Comparison of ENCODE assay signal across 2 cellular contexts in the genomic region with DNA sequence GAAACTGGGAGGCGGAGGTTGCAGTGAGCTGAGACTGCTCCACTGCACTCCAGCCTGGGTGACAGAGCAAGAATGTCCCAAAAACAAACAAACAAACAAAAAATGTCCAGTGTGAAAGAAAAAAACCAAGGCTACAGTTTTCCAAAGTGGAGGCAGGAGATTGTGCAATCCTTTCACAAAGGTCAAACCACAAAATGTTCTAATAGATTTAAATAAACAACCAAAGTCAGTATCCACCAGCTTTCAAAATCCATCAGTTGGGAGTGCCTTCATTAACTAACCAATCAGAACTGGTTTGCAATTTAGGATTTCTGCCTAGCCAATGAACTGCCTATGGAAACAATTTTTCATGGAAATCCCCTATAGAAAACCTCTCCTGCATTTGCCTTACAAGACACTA.
A peak's percentile ranks its signal among the peaks of the same experiment; 100 is the strongest.
TF ChIP-seq lines count a peak whose summit lies in the region.

No MANE protein-coding gene starts in this region.

TF ChIP-seq in A549, 52 proteins besides CTCF, POLR2A, EP300 and RAD21:
- TF ChIP-seq RFX5 (IDR thresholded peaks at IDR 0.05), result no peak
- TF ChIP-seq HEYL (CRISPR knock-in tag; IDR thresholded peaks at IDR 0.05), result no peak
- TF ChIP-seq, protein P1, sequence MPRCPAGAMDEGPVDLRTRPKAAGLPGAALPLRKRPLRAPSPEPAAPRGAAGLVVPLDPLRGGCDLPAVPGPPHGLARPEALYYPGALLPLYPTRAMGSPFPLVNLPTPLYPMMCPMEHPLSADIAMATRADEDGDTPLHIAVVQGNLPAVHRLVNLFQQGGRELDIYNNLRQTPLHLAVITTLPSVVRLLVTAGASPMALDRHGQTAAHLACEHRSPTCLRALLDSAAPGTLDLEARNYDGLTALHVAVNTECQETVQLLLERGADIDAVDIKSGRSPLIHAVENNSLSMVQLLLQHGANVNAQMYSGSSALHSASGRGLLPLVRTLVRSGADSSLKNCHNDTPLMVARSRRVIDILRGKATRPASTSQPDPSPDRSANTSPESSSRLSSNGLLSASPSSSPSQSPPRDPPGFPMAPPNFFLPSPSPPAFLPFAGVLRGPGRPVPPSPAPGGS (IDR thresholded peaks at IDR 0.05), result no peak
- TF ChIP-seq CEBPB (IDR thresholded peaks at IDR 0.05), result peak; percentile 33 to 65; a peak in 2 of 4 replicates
- no peak for TF ChIP-seq CHD4 (IDR thresholded peaks at IDR 0.05; ENCODE audit: borderline replicate concordance)
- no peak for TF ChIP-seq HES2 (IDR thresholded peaks at IDR 0.05)

TF ChIP-seq in HepG2, 621 proteins besides CTCF, POLR2A, EP300 and RAD21 (continues in another document):
- TF ChIP-seq NFYC (CRISPR knock-in tag; IDR thresholded peaks at IDR 0.05), result no peak
- no peak for TF ChIP-seq SRSF1 (optimal IDR thresholded peaks at IDR 0.05; ENCODE audit: low read depth, low read length)
- TF ChIP-seq ZNF205 (CRISPR knock-in tag; IDR thresholded peaks at IDR 0.05), result no peak
- TF ChIP-seq ZNF24 (IDR thresholded peaks at IDR 0.05), result no peak
- TF ChIP-seq ZBTB4 (CRISPR knock-in tag; IDR thresholded peaks at IDR 0.05; ENCODE audit: borderline replicate concordance), result no peak
- no peak for TF ChIP-seq MTF2 (CRISPR knock-in tag; IDR thresholded peaks at IDR 0.05; ENCODE audit: borderline replicate concordance)
- TF ChIP-seq AHDC1 (CRISPR knock-in tag; IDR thresholded peaks at IDR 0.05; ENCODE audit: borderline replicate concordance), result no peak
- no peak for TF ChIP-seq EZH2 (conservative IDR thresholded peaks at IDR 0.05; ENCODE audit: low read depth, low read length)
- TF ChIP-seq CBFB (CRISPR knock-in tag; IDR thresholded peaks at IDR 0.05), result 0 out of 2 replicates have a peak, but pooled peaks have one; percentile 34
- TF ChIP-seq, protein P2, sequence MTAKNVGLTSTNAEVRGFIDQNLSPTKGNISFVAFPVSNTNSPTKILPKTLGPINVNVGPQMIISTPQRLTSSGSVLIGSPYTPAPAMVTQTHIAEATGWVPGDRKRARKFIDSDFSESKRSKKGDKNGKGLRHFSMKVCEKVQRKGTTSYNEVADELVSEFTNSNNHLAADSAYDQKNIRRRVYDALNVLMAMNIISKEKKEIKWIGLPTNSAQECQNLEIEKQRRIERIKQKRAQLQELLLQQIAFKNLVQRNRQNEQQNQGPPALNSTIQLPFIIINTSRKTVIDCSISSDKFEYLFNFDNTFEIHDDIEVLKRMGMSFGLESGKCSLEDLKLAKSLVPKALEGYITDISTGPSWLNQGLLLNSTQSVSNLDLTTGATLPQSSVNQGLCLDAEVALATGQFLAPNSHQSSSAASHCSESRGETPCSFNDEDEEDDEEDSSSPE (CRISPR knock-in tag; IDR thresholded peaks at IDR 0.05), result no peak
- no peak for TF ChIP-seq ZNF563 (CRISPR knock-in tag; IDR thresholded peaks at IDR 0.05)
- no peak for TF ChIP-seq ZNF33B (CRISPR knock-in tag; IDR thresholded peaks at IDR 0.05)
- no peak for TF ChIP-seq ZBTB25 (CRISPR knock-in tag; IDR thresholded peaks at IDR 0.05)
- no peak for TF ChIP-seq ZNF512 (CRISPR knock-in tag; IDR thresholded peaks at IDR 0.05)
- TF ChIP-seq, protein P3, sequence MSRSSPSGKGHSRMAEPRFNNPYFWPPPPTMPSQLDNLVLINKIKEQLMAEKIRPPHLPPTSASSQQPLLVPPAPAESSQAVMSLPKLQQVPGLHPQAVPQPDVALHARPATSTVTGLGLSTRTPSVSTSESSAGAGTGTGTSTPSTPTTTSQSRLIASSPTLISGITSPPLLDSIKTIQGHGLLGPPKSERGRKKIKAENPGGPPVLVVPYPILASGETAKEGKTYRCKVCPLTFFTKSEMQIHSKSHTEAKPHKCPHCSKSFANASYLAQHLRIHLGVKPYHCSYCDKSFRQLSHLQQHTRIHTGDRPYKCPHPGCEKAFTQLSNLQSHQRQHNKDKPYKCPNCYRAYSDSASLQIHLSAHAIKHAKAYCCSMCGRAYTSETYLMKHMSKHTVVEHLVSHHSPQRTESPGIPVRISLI (CRISPR knock-in tag; IDR thresholded peaks at IDR 0.05; ENCODE audit: borderline replicate concordance), result 0 out of 2 replicates have a peak, but pooled peaks have one; percentile 16
- TF ChIP-seq ZNF276 (CRISPR knock-in tag; IDR thresholded peaks at IDR 0.05; ENCODE audit: low read depth), result no peak
- TF ChIP-seq FOXP1 (IDR thresholded peaks at IDR 0.05), result no peak
- TF ChIP-seq FOXP1 (CRISPR knock-in tag; IDR thresholded peaks at IDR 0.05), result peak; percentile 54; the same call in 1 of the 2 replicates
- TF ChIP-seq ATF7-NPFF (CRISPR knock-in tag; IDR thresholded peaks at IDR 0.05; ENCODE audit: low read depth), result no peak
- TF ChIP-seq RBAK (CRISPR knock-in tag; IDR thresholded peaks at IDR 0.05), result no peak
- TF ChIP-seq ZNF768 (CRISPR knock-in tag; IDR thresholded peaks at IDR 0.05), result no peak
- TF ChIP-seq PHB2 (IDR thresholded peaks at IDR 0.05; ENCODE audit: partially characterized antibody), result no peak
- TF ChIP-seq, protein P4, sequence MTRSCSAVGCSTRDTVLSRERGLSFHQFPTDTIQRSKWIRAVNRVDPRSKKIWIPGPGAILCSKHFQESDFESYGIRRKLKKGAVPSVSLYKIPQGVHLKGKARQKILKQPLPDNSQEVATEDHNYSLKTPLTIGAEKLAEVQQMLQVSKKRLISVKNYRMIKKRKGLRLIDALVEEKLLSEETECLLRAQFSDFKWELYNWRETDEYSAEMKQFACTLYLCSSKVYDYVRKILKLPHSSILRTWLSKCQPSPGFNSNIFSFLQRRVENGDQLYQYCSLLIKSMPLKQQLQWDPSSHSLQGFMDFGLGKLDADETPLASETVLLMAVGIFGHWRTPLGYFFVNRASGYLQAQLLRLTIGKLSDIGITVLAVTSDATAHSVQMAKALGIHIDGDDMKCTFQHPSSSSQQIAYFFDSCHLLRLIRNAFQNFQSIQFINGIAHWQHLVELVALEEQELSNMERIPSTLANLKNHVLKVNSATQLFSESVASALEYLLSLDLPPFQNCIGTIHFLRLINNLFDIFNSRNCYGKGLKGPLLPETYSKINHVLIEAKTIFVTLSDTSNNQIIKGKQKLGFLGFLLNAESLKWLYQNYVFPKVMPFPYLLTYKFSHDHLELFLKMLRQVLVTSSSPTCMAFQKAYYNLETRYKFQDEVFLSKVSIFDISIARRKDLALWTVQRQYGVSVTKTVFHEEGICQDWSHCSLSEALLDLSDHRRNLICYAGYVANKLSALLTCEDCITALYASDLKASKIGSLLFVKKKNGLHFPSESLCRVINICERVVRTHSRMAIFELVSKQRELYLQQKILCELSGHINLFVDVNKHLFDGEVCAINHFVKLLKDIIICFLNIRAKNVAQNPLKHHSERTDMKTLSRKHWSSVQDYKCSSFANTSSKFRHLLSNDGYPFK (CRISPR knock-in tag; IDR thresholded peaks at IDR 0.05; ENCODE audit: borderline replicate concordance), result no peak
- no peak for TF ChIP-seq ZMAT3 (CRISPR knock-in tag; conservative IDR thresholded peaks at IDR 0.05)
- no peak for TF ChIP-seq HDAC6 (IDR thresholded peaks at IDR 0.05; ENCODE audit: low read depth, low read length)
- TF ChIP-seq MLLT10 (CRISPR knock-in tag; IDR thresholded peaks at IDR 0.05), result no peak
- TF ChIP-seq TEF (CRISPR knock-in tag; IDR thresholded peaks at IDR 0.05), result no peak
